Comparison of ENCODE assay signal across 8 cellular contexts in the genomic region with DNA sequence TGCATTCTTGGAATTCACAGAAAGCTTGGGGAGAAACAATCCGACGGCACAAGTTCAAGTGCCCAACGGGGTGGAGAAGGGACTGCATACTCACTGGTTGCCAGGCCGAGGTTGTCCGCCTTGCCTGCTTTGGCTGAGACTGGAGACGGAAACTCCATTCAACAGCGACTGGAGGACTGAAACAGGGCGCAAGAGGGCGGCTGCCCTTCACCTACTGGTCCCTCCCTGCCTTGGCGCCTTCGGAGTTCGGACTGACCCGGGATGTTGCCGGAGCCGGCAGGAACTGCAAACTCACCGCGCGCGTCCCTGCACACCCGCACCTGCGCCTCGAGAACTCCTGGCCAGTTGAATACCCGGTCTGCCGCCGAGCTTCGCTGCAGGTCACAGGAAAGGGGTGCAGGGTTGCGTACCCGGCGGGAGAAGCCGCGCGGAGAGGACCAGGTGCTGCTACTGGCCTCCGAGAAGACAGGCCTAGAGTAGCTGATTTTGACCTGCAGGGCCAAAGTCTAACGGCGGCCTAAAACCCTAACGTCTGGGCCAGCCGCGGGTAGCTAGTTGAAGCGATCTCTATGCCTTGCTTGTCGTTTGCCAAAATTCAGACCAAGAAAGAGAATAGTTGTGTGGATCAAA.
DNase-seq lines count a peak whose midpoint lies in the region; ATAC-seq and TF ChIP-seq lines count a peak whose summit lies in the region.
"Not testable (repeated sequence)": the region's sequence is repeated elsewhere in the genome, so short reads cannot be mapped to it uniquely, and the experiment has no call there.

No MANE protein-coding gene starts in this region.

- not testable (repeated sequence) for H3K27ac ChIP-seq in upper lobe of left lung

- not testable (repeated sequence) for H3K27me3 ChIP-seq in upper lobe of left lung

- peaks cover 7 to 16% of the 10 kb centered on the region in 2 donors for H3K27me3 Mint-ChIP-seq in T-cell
- not testable (repeated sequence) for H3K27me3 Mint-ChIP-seq in activated naive CD4-positive, alpha-beta T cell treated with anti-CD3 and anti-CD28 coated beads, Interleukin-2, amount 50 U/mL, for 24 hours; endothelial cell (ENCODE audit: unreplicated experiment)
- peaks cover 29% of the 10 kb centered on the region for H3K27me3 Mint-ChIP-seq in mesothelial cell of epicardium (ENCODE audit: low read depth)

- H3K27ac Mint-ChIP-seq in T-cell = peak overlapping the region in 1 of 2 donors; percentile 45
- not testable (repeated sequence) for H3K27ac Mint-ChIP-seq in activated naive CD4-positive, alpha-beta T cell treated with anti-CD3 and anti-CD28 coated beads, Interleukin-2, amount 50 U/mL, for 24 hours; endothelial cell (ENCODE audit: unreplicated experiment); mesothelial cell of epicardium

- not testable (repeated sequence) for TF ChIP-seq CTCF in endothelial cell (IDR thresholded peaks at IDR 0.05; ENCODE audit: unreplicated experiment); mesothelial cell of epicardium (IDR thresholded peaks at IDR 0.05; ENCODE audit: unreplicated experiment); upper lobe of left lung (IDR thresholded peaks at IDR 0.05)

- H3K36me3 Mint-ChIP-seq in T-cell; activated naive CD4-positive, alpha-beta T cell treated with anti-CD3 and anti-CD28 coated beads, Interleukin-2, amount 50 U/mL, for 24 hours; endothelial cell (ENCODE audit: low read depth, unreplicated experiment); mesothelial cell of epicardium: not testable (repeated sequence)

- not testable (repeated sequence) for H3K36me3 ChIP-seq in upper lobe of left lung

- not testable (repeated sequence) for H3K9me3 ChIP-seq in upper lobe of left lung

- 19 to 28% methylated on average over 10 to 12 of the region's 40 CpGs for WGBS in upper lobe of left lung, 2 donors

- H3K9me3 Mint-ChIP-seq in T-cell; activated naive CD4-positive, alpha-beta T cell treated with anti-CD3 and anti-CD28 coated beads, Interleukin-2, amount 50 U/mL, for 24 hours; endothelial cell (ENCODE audit: unreplicated experiment); mesothelial cell of epicardium: not testable (repeated sequence)

- POLR2A ChIA-PET in T-cell (lab: Charles Lee) = not testable (repeated sequence)

- TF ChIP-seq POLR2A in upper lobe of left lung (IDR thresholded peaks at IDR 0.05) = not testable (repeated sequence)

- CTCF ChIA-PET in T-cell (lab: Charles Lee) = not testable (repeated sequence)

- H3K4me1 ChIP-seq in upper lobe of left lung = not testable (repeated sequence)

- peak overlapping the region in 2 of 3 donors; percentile 24 to 54 for H3K4me3 Mint-ChIP-seq in T-cell
- H3K4me3 Mint-ChIP-seq in activated naive CD4-positive, alpha-beta T cell treated with anti-CD3 and anti-CD28 coated beads, Interleukin-2, amount 50 U/mL, for 24 hours = peak overlapping the region; percentile 73
- peak overlapping the region; percentile 73 for H3K4me3 Mint-ChIP-seq in endothelial cell (ENCODE audit: unreplicated experiment)
- H3K4me3 Mint-ChIP-seq in mesothelial cell of epicardium = peak overlapping the region; percentile 30

- not testable (repeated sequence) for TF ChIP-seq EP300 in upper lobe of left lung (IDR thresholded peaks at IDR 0.05)

- DNase-seq in ELF-1 (ENCODE audit: low read depth, low spot score) = peak; percentile 4
- not testable (repeated sequence) for DNase-seq in T-cell; left lobe of liver (ENCODE audit: low spot score); mesothelial cell of epicardium (ENCODE audit: low spot score in 2 of 2, unreplicated experiment in 2 of 2)
- peak; percentile 22 for DNase-seq in endothelial cell (ENCODE audit: low spot score)
- DNase-seq in retina = peak; percentile 11
- peak; percentile 24 to 64 for DNase-seq in upper lobe of left lung

- not testable (repeated sequence) for H3K4me3 ChIP-seq in upper lobe of left lung

- not testable (repeated sequence) for H3K4me1 Mint-ChIP-seq in T-cell; activated naive CD4-positive, alpha-beta T cell treated with anti-CD3 and anti-CD28 coated beads, Interleukin-2, amount 50 U/mL, for 24 hours; endothelial cell (ENCODE audit: unreplicated experiment); mesothelial cell of epicardium

- ATAC-seq in T-cell (replicated peaks in 1 of 4) = not testable (repeated sequence)
- peak; percentile 33 for ATAC-seq in left lobe of liver
- peak; percentile 64 to 73 for ATAC-seq in upper lobe of left lung (ENCODE audit: low FRiP score in 2 of 2)
